In the genomic region with DNA sequence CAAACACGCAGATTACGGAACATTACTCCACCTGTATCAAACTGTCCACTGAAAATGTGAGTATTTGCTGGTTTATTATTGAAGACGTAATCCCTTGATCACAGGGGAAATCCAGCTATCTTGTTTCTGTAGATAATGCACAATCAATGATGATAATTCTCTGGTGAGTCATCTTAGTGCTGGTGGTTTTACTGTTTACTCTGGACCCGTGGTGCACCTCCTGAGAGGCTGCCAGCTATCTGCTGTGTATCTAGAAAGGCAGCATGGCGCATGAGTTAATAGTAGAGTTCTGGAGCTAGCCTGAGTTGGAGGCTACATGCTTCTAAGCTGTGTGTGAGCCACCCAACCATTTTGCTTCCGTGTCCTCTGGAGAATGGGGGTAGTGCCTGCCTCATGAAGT, we compare ENCODE assay signal across 10 cellular contexts. TPM values are rescaled to one million over a fixed set of nuclear protein-coding genes. Genes with fewer than 3 reads are reported as not detected.
DNase-seq lines count a peak whose midpoint lies in the region; ATAC-seq and TF ChIP-seq lines count a peak whose summit lies in the region.
"Had no signal": no experiment of that assay in that cellular context is flagged by ENCODE, and none has a peak within 500 bp of the region (broad histone marks: within the 10 kb centered on the region; RNA-seq: fewer than 3 reads in every experiment).

No MANE protein-coding gene starts in this region.

- ATAC-seq in left lung (no peak), HG02642 (IDR thresholded peaks at IDR 0.05; ENCODE audit: poor library complexity, unreplicated experiment) (no peak)

- H3K27ac Mint-ChIP-seq in activated T-cell treated with anti-CD3 and anti-CD28 coated beads, Interleukin-2, amount 50 U/mL, for 24 hours = peak overlapping the region; percentile 86
- H3K27ac Mint-ChIP-seq in stimulated activated naive CD8-positive, alpha-beta T cell treated with anti-CD3 and anti-CD28 coated beads, Interleukin-15, Interleukin-2, amounts not matched to agents 100 ng/mL and 50 ng/mL, for 24 hours = peak overlapping the region; percentile 26

- no peaks in the 10 kb centered on the region for H3K27me3 Mint-ChIP-seq in activated T-cell treated with anti-CD3 and anti-CD28 coated beads, Interleukin-2, amount 50 U/mL, for 24 hours
- no peaks in the 10 kb centered on the region for H3K27me3 Mint-ChIP-seq in stimulated activated naive CD8-positive, alpha-beta T cell treated with anti-CD3 and anti-CD28 coated beads, Interleukin-15, Interleukin-2, amounts not matched to agents 100 ng/mL and 50 ng/mL, for 24 hours

- DNase-seq in activated T-cell treated with anti-CD3 and anti-CD28 coated beads, Interleukin-2, amount 50 U/mL, for 24 hours = no peak
- no peak for DNase-seq in activated T-cell treated with anti-CD3 and anti-CD28 coated beads, Interleukin-2, amount 50 U/mL, for 1 hour
- DNase-seq in T-helper 2 cell = peak in 4 of 5 experiments; percentile 40 to 96 (median 52)
- peak; percentile 14 to 79 for DNase-seq in dermis microvascular lymphatic vessel endothelial cell (ENCODE audit: low read depth in 2 of 2)
- DNase-seq in left lung = no peak
- DNase-seq in smooth muscle cell (lab: John Stamatoyannopoulos, UW; ENCODE audit: unreplicated experiment) = no peak
- DNase-seq: SJCRH30 had no signal

- peak overlapping the region; percentile 35 for H3K4me3 Mint-ChIP-seq in activated T-cell treated with anti-CD3 and anti-CD28 coated beads, Interleukin-2, amount 50 U/mL, for 24 hours
- H3K4me3 Mint-ChIP-seq in stimulated activated naive CD8-positive, alpha-beta T cell treated with anti-CD3 and anti-CD28 coated beads, Interleukin-15, Interleukin-2, amounts not matched to agents 100 ng/mL and 50 ng/mL, for 24 hours = no peak overlapping the region

- peaks cover 79% of the 10 kb centered on the region for H3K36me3 Mint-ChIP-seq in activated T-cell treated with anti-CD3 and anti-CD28 coated beads, Interleukin-2, amount 50 U/mL, for 24 hours (ENCODE audit: low read depth)
- peaks cover 81% of the 10 kb centered on the region for H3K36me3 Mint-ChIP-seq in stimulated activated naive CD8-positive, alpha-beta T cell treated with anti-CD3 and anti-CD28 coated beads, Interleukin-15, Interleukin-2, amounts not matched to agents 100 ng/mL and 50 ng/mL, for 24 hours (ENCODE audit: low read depth)

- intact Hi-C loops in left lung (cut with DNase I) = no loop called here

- H3K9me3 ChIP-seq in left lung (no peaks in the 10 kb centered on the region), smooth muscle cell (replicated peaks; ENCODE audit: low read depth) (no peaks in the 10 kb centered on the region)
- H3K9me3 ChIP-seq: BLaER1, SJCRH30 had no signal

- H3K4me1 Mint-ChIP-seq in activated T-cell treated with anti-CD3 and anti-CD28 coated beads, Interleukin-2, amount 50 U/mL, for 24 hours (ENCODE audit: low read depth) = peaks cover 66% of the 10 kb centered on the region
- peaks cover 71% of the 10 kb centered on the region for H3K4me1 Mint-ChIP-seq in stimulated activated naive CD8-positive, alpha-beta T cell treated with anti-CD3 and anti-CD28 coated beads, Interleukin-15, Interleukin-2, amounts not matched to agents 100 ng/mL and 50 ng/mL, for 24 hours (ENCODE audit: low read depth)

- H2AFZ ChIP-seq in smooth muscle cell (ENCODE audit: low read depth) = no peak overlapping the region

- H3K9ac ChIP-seq in smooth muscle cell (ENCODE audit: low read depth) = no peak overlapping the region
- H3K9ac ChIP-seq: BLaER1 had no signal

- TF ChIP-seq CTCF in left lung (IDR thresholded peaks at IDR 0.05) (no peak), smooth muscle cell (IDR thresholded peaks at IDR 0.05; ENCODE audit: borderline replicate concordance, insufficient read depth, poor library complexity, severe bottlenecking) (no peak)

- H3K27ac ChIP-seq in left lung (no peak overlapping the region), smooth muscle cell (ENCODE audit: low read depth) (no peak overlapping the region)
- H3K27ac ChIP-seq: BLaER1, SJCRH30 had no signal

- H3K4me2 ChIP-seq in smooth muscle cell = no peak overlapping the region
- H3K4me2 ChIP-seq: BLaER1 had no signal

- H3F3A ChIP-seq in smooth muscle cell (ENCODE audit: low read depth) = no peaks in the 10 kb centered on the region

- H3K27me3 ChIP-seq in left lung (no peaks in the 10 kb centered on the region), smooth muscle cell (ENCODE audit: low read depth) (no peaks in the 10 kb centered on the region)
- H3K27me3 ChIP-seq: BLaER1, SJCRH30 had no signal

- no peaks in the 10 kb centered on the region for H3K9me3 Mint-ChIP-seq in activated T-cell treated with anti-CD3 and anti-CD28 coated beads, Interleukin-2, amount 50 U/mL, for 24 hours
- H3K9me3 Mint-ChIP-seq in stimulated activated naive CD8-positive, alpha-beta T cell treated with anti-CD3 and anti-CD28 coated beads, Interleukin-15, Interleukin-2, amounts not matched to agents 100 ng/mL and 50 ng/mL, for 24 hours = no peaks in the 10 kb centered on the region

- 62% methylated on average over 6 of the region's 6 CpGs for WGBS in smooth muscle cell (ENCODE audit: low lambda C conversion rate)

- H3K4me1 ChIP-seq in left lung (peaks cover 0 to 4% of the 10 kb centered on the region in 2 donors), smooth muscle cell (ENCODE audit: low read depth) (no peaks in the 10 kb centered on the region)

- H3K79me2 ChIP-seq in smooth muscle cell (ENCODE audit: low read depth) = peaks cover 17% of the 10 kb centered on the region

- no peaks in the 10 kb centered on the region for H4K20me1 ChIP-seq in smooth muscle cell (ENCODE audit: low read depth)

- H3K36me3 ChIP-seq in left lung (peaks cover 0 to 10% of the 10 kb centered on the region in 2 donors), smooth muscle cell (ENCODE audit: low read depth) (no peaks in the 10 kb centered on the region)

- H3K4me3 ChIP-seq in left lung (no peak overlapping the region), smooth muscle cell (no peak overlapping the region)
- H3K4me3 ChIP-seq: BLaER1, SJCRH30 had no signal

RNA-seq across cellular contexts. Expression of gene NCAPH, which starts 6.5 kb away (rescaled TPM):
- total RNA-seq in dermis microvascular lymphatic vessel endothelial cell = 7.6 and 16.3 TPM in 2 replicates
- total RNA-seq in left lung = 1 to 10 TPM; 4.4 to 5.7 TPM
- total RNA-seq in smooth muscle cell = 4.5 and 6.2 TPM in 2 replicates
- 4.8 and 6.0 TPM in 2 replicates for polyA plus RNA-seq in smooth muscle cell

RNA-seq across cellular contexts. Expression of gene ITPRIPL1, which starts 17.0 kb away (rescaled TPM):
- total RNA-seq in dermis microvascular lymphatic vessel endothelial cell (4.0 and 4.4 TPM in 2 replicates), left lung (1 to 10 TPM; 1.3 to 2.3 TPM), smooth muscle cell (3.3 and 3.5 TPM in 2 replicates)
- polyA plus RNA-seq in smooth muscle cell = 4.3 and 6.0 TPM in 2 replicates

RNA-seq across cellular contexts. Expression of gene SNRNP200, which starts 36.7 kb away (rescaled TPM):
- 47.8 and 65.4 TPM in 2 replicates for total RNA-seq in dermis microvascular lymphatic vessel endothelial cell
- total RNA-seq in left lung = 10 to 100 TPM; 82.7 to 96.1 TPM
- total RNA-seq in smooth muscle cell = 49.1 and 49.5 TPM in 2 replicates
- 54.1 and 57.6 TPM in 2 replicates for polyA plus RNA-seq in smooth muscle cell

Comparison
In these comparisons a context has a peak if more than half of its experiments do, and no peak if none do; other contexts are left out.
1. DNase-seq: peak in T-helper 2 cell (4 of 5) and dermis microvascular lymphatic vessel endothelial cell (2 of 2); none in activated T-cell treated with anti-CD3 and anti-CD28 coated beads, Interleukin-2, amount 50 U/mL, for 24 hours (single experiment), activated T-cell treated with anti-CD3 and anti-CD28 coated beads, Interleukin-2, amount 50 U/mL, for 1 hour (single experiment), left lung (0 of 2) and smooth muscle cell (single experiment).